12 cellular contexts compared by ENCODE assay signal in genomic region chr19:44722131-44723121, GRCh38. TPM values are rescaled to one million over a fixed set of nuclear protein-coding genes. Genes with fewer than 3 reads are reported as not detected.
DNase-seq lines count a peak whose midpoint lies in the region; ATAC-seq and TF ChIP-seq lines count a peak whose summit lies in the region.
"Had no signal": no experiment of that assay in that cellular context is flagged by ENCODE, and none has a peak within 500 bp of the region (broad histone marks: within the 10 kb centered on the region; RNA-seq: fewer than 3 reads in every experiment).

No MANE protein-coding gene starts in this region.

- no peak overlapping the region for H3K4me2 ChIP-seq in parathyroid adenoma (ENCODE audit: low read length)

- no peaks in the 10 kb centered on the region for H3K36me3 Mint-ChIP-seq in activated T-helper 17 cell treated with anti-CD3 and anti-CD28 coated beads, Interleukin-2, amount 50 U/mL, for 72 hours (ENCODE audit: low read depth)

- peaks cover 11% of the 10 kb centered on the region for H3K4me1 Mint-ChIP-seq in activated T-helper 17 cell treated with anti-CD3 and anti-CD28 coated beads, Interleukin-2, amount 50 U/mL, for 72 hours

- no peaks in the 10 kb centered on the region for H3K36me3 ChIP-seq in parathyroid adenoma (ENCODE audit: control insufficient read depth, insufficient read depth, low read length)
- H3K36me3 ChIP-seq: cardiac muscle cell had no signal

- peak; percentile 57 for DNase-seq in GM10248 (ENCODE audit: extremely low spot score)
- peak; percentile 74 for DNase-seq in M059J (ENCODE audit: low read depth)
- no peak for DNase-seq in amniotic stem cell (lab: John Stamatoyannopoulos, UW)
- DNase-seq in hippocampal formation (lab: John Stamatoyannopoulos, UW) = no peak
- DNase-seq in stimulated activated CD4-positive, alpha-beta T cell treated with anti-CD3 and anti-CD28 coated beads, Interleukin-4, amount 100 ng/mL, for 4 hours = no peak
- DNase-seq: activated T-cell treated with anti-CD3 and anti-CD28 coated beads, Interleukin-2, amount 50 U/mL, for 1 hour; HFFc6 had no signal

- H3K9me3 Mint-ChIP-seq in activated T-helper 17 cell treated with anti-CD3 and anti-CD28 coated beads, Interleukin-2, amount 50 U/mL, for 72 hours = no peaks in the 10 kb centered on the region
- H3K9me3 Mint-ChIP-seq: HFFc6 had no signal

- H3K27ac Mint-ChIP-seq in activated T-helper 17 cell treated with anti-CD3 and anti-CD28 coated beads, Interleukin-2, amount 50 U/mL, for 72 hours = no peak overlapping the region
- H3K27ac Mint-ChIP-seq: HFFc6 had no signal

- H3K27me3 Mint-ChIP-seq in activated T-helper 17 cell treated with anti-CD3 and anti-CD28 coated beads, Interleukin-2, amount 50 U/mL, for 72 hours = no peaks in the 10 kb centered on the region

- no peaks in the 10 kb centered on the region for H3K9me3 ChIP-seq in parathyroid adenoma (ENCODE audit: control insufficient read depth, low read length)

- H3K27ac ChIP-seq in parathyroid adenoma = peak overlapping the region; percentile 22
- H3K27ac ChIP-seq: cardiac muscle cell had no signal

- CTCF ChIA-PET in GM10248 (lab: Yijun Ruan, JAX) = interaction anchor here (0.6 to 18.1 kb wide), 25 partner anchors 8 to 604 kb away, joined by 3 to 513 read pairs (median 4); partner anchors contain the start of gene CBLC

- no peak overlapping the region for H3K9ac ChIP-seq in parathyroid adenoma

- H3K4me3 ChIP-seq in parathyroid adenoma (ENCODE audit: low read depth, low read length) = no peak overlapping the region
- H3K4me3 ChIP-seq: cardiac muscle cell had no signal

- no peak for TF ChIP-seq CTCF in GM10248 (IDR thresholded peaks at IDR 0.05; ENCODE audit: control extremely low read depth, extremely low read depth, low read depth, missing control alignments)
- TF ChIP-seq CTCF in parathyroid adenoma (IDR thresholded peaks at IDR 0.05) = no peak

- no peaks in the 10 kb centered on the region for H3K79me2 ChIP-seq in parathyroid adenoma

- H3K4me1 ChIP-seq in parathyroid adenoma = peaks cover 35% of the 10 kb centered on the region

- ATAC-seq in activated T-helper 17 cell treated with anti-CD3 and anti-CD28 coated beads, Interleukin-2, amount 50 U/mL, for 72 hours (replicated peaks) = no peak
- ATAC-seq in GM21529 (IDR thresholded peaks at IDR 0.05; ENCODE audit: unreplicated experiment) = no peak

- POLR2A ChIA-PET in GM10248 (lab: Yijun Ruan, JAX) = interaction anchor here (0.6 to 1.6 kb wide), 2 partner anchors 30 to 48 kb away, joined by 3 to 4 read pairs; no protein-coding TSS in a partner anchor

- H3K4me3 Mint-ChIP-seq in activated T-helper 17 cell treated with anti-CD3 and anti-CD28 coated beads, Interleukin-2, amount 50 U/mL, for 72 hours = peak overlapping the region; percentile 11
- H3K4me3 Mint-ChIP-seq: HFFc6 had no signal

- H2AFZ ChIP-seq in parathyroid adenoma = peak overlapping the region; percentile 56

- H3K27me3 ChIP-seq in parathyroid adenoma (ENCODE audit: control insufficient read depth, insufficient read depth, low read length) = no peaks in the 10 kb centered on the region
- H3K27me3 ChIP-seq: cardiac muscle cell had no signal

RNA-seq across cellular contexts. Expression of gene CEACAM16, which starts 23.5 kb away (rescaled TPM):
- not detected in 2 replicates for total RNA-seq in M059J (2014; rRNA removed; shearing (Covaris generic))
- total RNA-seq in activated T-helper 17 cell treated with anti-CD3 and anti-CD28 coated beads, Interleukin-2, amount 50 U/mL, for 72 hours = not detected
- total RNA-seq: cardiac muscle cell; HFFc6; T-helper 1 cell treated with Interleukin-12 subunit alpha and Interleukin-12 subunit beta and Interleukin-4 antibody, amounts not matched to agents 30 ng/mL and 1 ng/mL, for 36 hours had no signal

RNA-seq across cellular contexts. Expression of gene BCL3, which starts 26.1 kb away (rescaled TPM):
- 6.8 and 21.6 TPM in 2 replicates for total RNA-seq in M059J (2014; rRNA removed; shearing (Covaris generic))
- total RNA-seq in activated T-helper 17 cell treated with anti-CD3 and anti-CD28 coated beads, Interleukin-2, amount 50 U/mL, for 72 hours = 10 to 100 TPM; 79.0 to 86.3 TPM

RNA-seq across cellular contexts. Expression of gene CEACAM19, which starts 51.1 kb away (rescaled TPM):
- 1.2 and 1.8 TPM in 2 replicates for total RNA-seq in M059J (2014; rRNA removed; shearing (Covaris generic))
- total RNA-seq in activated T-helper 17 cell treated with anti-CD3 and anti-CD28 coated beads, Interleukin-2, amount 50 U/mL, for 72 hours = 1 to 10 TPM; 1.1 to 1.6 TPM

RNA-seq across cellular contexts. Expression of gene CBLC, which starts 55.3 kb away (rescaled TPM):
- not detected in 2 replicates for total RNA-seq in M059J (2014; rRNA removed; shearing (Covaris generic))
- not detected for total RNA-seq in activated T-helper 17 cell treated with anti-CD3 and anti-CD28 coated beads, Interleukin-2, amount 50 U/mL, for 72 hours
- total RNA-seq: cardiac muscle cell; HFFc6; T-helper 1 cell treated with Interleukin-12 subunit alpha and Interleukin-12 subunit beta and Interleukin-4 antibody, amounts not matched to agents 30 ng/mL and 1 ng/mL, for 36 hours had no signal

Comparison
In these comparisons a context has a peak if more than half of its experiments do, and no peak if none do; other contexts are left out.
1. DNase-seq: peak in GM10248 (single experiment) and M059J (single experiment); none in amniotic stem cell (single experiment), hippocampal formation (0 of 2) and stimulated activated CD4-positive, alpha-beta T cell treated with anti-CD3 and anti-CD28 coated beads, Interleukin-4, amount 100 ng/mL, for 4 hours (0 of 2).